Comparison of ENCODE assay signal across 1 cellular context in genomic region chr2:120773186-120773800, GRCh38.
TF ChIP-seq lines count a peak whose summit lies in the region.

No MANE protein-coding gene starts in this region.

TF ChIP-seq in WTC11, 78 proteins besides CTCF, POLR2A, EP300 and RAD21 (continued from another document):
- TF ChIP-seq AFF4 (CRISPR knock-in tag; IDR thresholded peaks at IDR 0.05; ENCODE audit: borderline replicate concordance) (no peak), CBFB (CRISPR knock-in tag; IDR thresholded peaks at IDR 0.05; ENCODE audit: low read depth) (no peak), TCF7 (CRISPR knock-in tag; IDR thresholded peaks at IDR 0.05; ENCODE audit: low read depth) (no peak), OVOL2 (CRISPR knock-in tag; IDR thresholded peaks at IDR 0.05; ENCODE audit: borderline replicate concordance) (no peak), GRHL2 (CRISPR knock-in tag; IDR thresholded peaks at IDR 0.05; ENCODE audit: insufficient replicate concordance, severe bottlenecking) (no peak), ZNF138 (CRISPR knock-in tag; conservative IDR thresholded peaks at IDR 0.05) (no peak), NR2C2 (CRISPR knock-in tag; IDR thresholded peaks at IDR 0.05) (no peak), ERG (CRISPR knock-in tag; IDR thresholded peaks at IDR 0.05) (no peak), ZNF121 (CRISPR knock-in tag; IDR thresholded peaks at IDR 0.05) (no peak)
